ENCODE assay signal across 12 cellular contexts in the genomic region with DNA sequence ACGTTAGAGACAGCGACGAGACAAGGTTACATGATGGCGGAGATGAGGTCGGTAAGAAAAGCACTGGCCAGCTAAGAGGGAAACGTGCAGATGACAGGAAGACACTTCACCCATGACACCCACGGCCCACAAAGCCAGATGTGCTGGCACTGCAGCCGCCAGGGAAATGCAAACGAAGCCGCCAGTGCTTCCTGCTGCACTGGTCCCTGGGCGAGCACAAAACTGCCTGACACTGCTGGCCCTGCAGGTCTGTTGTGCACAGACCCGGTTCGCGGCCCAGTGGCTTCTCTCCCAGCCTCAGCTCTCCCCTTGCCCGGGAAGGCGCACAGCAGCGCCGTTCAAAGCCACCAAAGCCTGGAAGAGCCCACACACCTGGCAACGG. TPM values are rescaled to one million over a fixed set of nuclear protein-coding genes. Genes with fewer than 3 reads are reported as not detected.
DNase-seq lines count a peak whose midpoint lies in the region; ATAC-seq and TF ChIP-seq lines count a peak whose summit lies in the region.
"Had no signal": no experiment of that assay in that cellular context is flagged by ENCODE, and none has a peak within 500 bp of the region (broad histone marks: within the 10 kb centered on the region; RNA-seq: fewer than 3 reads in every experiment).

No MANE protein-coding gene starts in this region.

- H3K4me3 ChIP-seq in GM12864 (ENCODE audit: low read depth, low read length) (peak overlapping the region; percentile 18), body of pancreas (no peak overlapping the region)

- H3K9me3 Mint-ChIP-seq in activated T-helper 17 cell treated with anti-CD3 and anti-CD28 coated beads, Interleukin-2, amount 50 U/mL, for 72 hours, result no peaks in the 10 kb centered on the region

- H3K27ac Mint-ChIP-seq in activated T-helper 17 cell treated with anti-CD3 and anti-CD28 coated beads, Interleukin-2, amount 50 U/mL, for 72 hours, result peak overlapping the region; percentile 55

- H3K27me3 ChIP-seq in body of pancreas, result no peaks in the 10 kb centered on the region

- H3K27me3 Mint-ChIP-seq in activated T-helper 17 cell treated with anti-CD3 and anti-CD28 coated beads, Interleukin-2, amount 50 U/mL, for 72 hours, result no peaks in the 10 kb centered on the region

- 82 to 89% methylated on average over 14 to 19 of the region's 19 CpGs for WGBS in body of pancreas, 2 donors

- peaks cover 11% of the 10 kb centered on the region for H3K4me1 ChIP-seq in body of pancreas

- peaks cover 72% of the 10 kb centered on the region for H3K36me3 Mint-ChIP-seq in activated T-helper 17 cell treated with anti-CD3 and anti-CD28 coated beads, Interleukin-2, amount 50 U/mL, for 72 hours (ENCODE audit: low read depth)

- intact Hi-C loops in body of pancreas (cut with DNase I), result no loop called here
- intact Hi-C loops in posterior cingulate gyrus (cut with DNase I), result no loop called here

- H3K27ac ChIP-seq in body of pancreas, result no peak overlapping the region

- peaks cover 23% of the 10 kb centered on the region for H3K4me1 Mint-ChIP-seq in activated T-helper 17 cell treated with anti-CD3 and anti-CD28 coated beads, Interleukin-2, amount 50 U/mL, for 72 hours

- in situ Hi-C loops in ACHN (cut with HindIII; ENCODE audit: low pct_ligation_motif_present, low pct_unique_long_range_greater_than_20kb, low sequenced_read_pairs), result no loop called here

- H3K36me3 ChIP-seq in body of pancreas (replicated peaks in 1 of 2; ENCODE audit: insufficient read depth in 1 of 2, low read depth in 2 of 2), result peaks cover 0 to 9% of the 10 kb centered on the region in 2 donors

- TF ChIP-seq POLR2A in body of pancreas (IDR thresholded peaks at IDR 0.05), result no peak

- TF ChIP-seq CTCF in GM12864 (IDR thresholded peaks at IDR 0.05; ENCODE audit: low read depth, low read length, missing control alignments), result no peak
- TF ChIP-seq CTCF in body of pancreas (IDR thresholded peaks at IDR 0.05), result no peak

- H3K9me3 ChIP-seq in body of pancreas, result no peaks in the 10 kb centered on the region

- DNase-seq in GM12864 (ENCODE audit: low read depth) (peak; percentile 27), NCI-H524 (lab: John Stamatoyannopoulos, UW) (no peak), body of pancreas (no peak), ACHN (no peak), posterior cingulate gyrus (no peak)
- DNase-seq: T1000 had no signal

- H3K4me3 Mint-ChIP-seq in activated T-helper 17 cell treated with anti-CD3 and anti-CD28 coated beads, Interleukin-2, amount 50 U/mL, for 72 hours, result peak overlapping the region; percentile 62

- ATAC-seq in GM19351 (IDR thresholded peaks at IDR 0.05; ENCODE audit: unreplicated experiment) (peak; percentile 53), HG03108 (IDR thresholded peaks at IDR 0.05; ENCODE audit: unreplicated experiment) (peak; percentile 43), body of pancreas (no peak)
- peak; percentile 39 for ATAC-seq in activated T-helper 17 cell treated with anti-CD3 and anti-CD28 coated beads, Interleukin-2, amount 50 U/mL, for 72 hours (replicated peaks)

RNA-seq across cellular contexts. Expression of gene QSOX2, which starts 20.3 kb away (rescaled TPM):
- total RNA-seq in activated T-helper 17 cell treated with anti-CD3 and anti-CD28 coated beads, Interleukin-2, amount 50 U/mL, for 72 hours, result 10 to 100 TPM; 25.9 to 28.5 TPM
- 10 to 100 TPM in 1 of 2 donors, 1 to 10 TPM in 1; 8.8 to 22.7 TPM for total RNA-seq in body of pancreas

RNA-seq across cellular contexts. Expression of gene LHX3, which starts 20.4 kb away (rescaled TPM):
- under 1 TPM in 1 of 2 donors, not detected in 1; 0.16 TPM for total RNA-seq in activated T-helper 17 cell treated with anti-CD3 and anti-CD28 coated beads, Interleukin-2, amount 50 U/mL, for 72 hours
- total RNA-seq in body of pancreas, result not detected
- total RNA-seq: LHCN-M2, skeletal muscle tissue, urinary bladder had no signal
